Comparison of ENCODE assay signal across 29 cellular contexts in genomic region chr3:147832611-147833010, GRCh38.
"Had no signal": no experiment of that assay in that cellular context is flagged by ENCODE, and none has a peak within 500 bp of the region (broad histone marks: within the 10 kb centered on the region; RNA-seq: fewer than 3 reads in every experiment).

No MANE protein-coding gene starts in this region.

- H3K4me3 ChIP-seq: stomach, suprapubic skin, testis, thoracic aorta, thyroid gland, tibial artery, tibial nerve, transverse colon, upper lobe of left lung, upper lobe of right lung, uterus, vagina had no signal

- H3K4me1 Mint-ChIP-seq: stimulated activated effector memory CD8-positive, alpha-beta T cell treated with anti-CD3 and anti-CD28 coated beads, Interleukin-12 subunit alpha, Interleukin-12 subunit beta, amount 100 ng/mL, for 72 hours; stimulated activated memory B cell treated with anti-CD40 and anti-IgM and Interleukin-4, amounts not matched to agents 10 μg/mL and 1 μg/mL and 100 μg/mL, for 72 hours; stimulated activated naive B cell treated with anti-CD40 and anti-IgM and Interleukin-4, amounts not matched to agents 10 μg/mL and 1 μg/mL and 100 μg/mL, for 72 hours; stimulated activated naive CD8-positive, alpha-beta T cell treated with anti-CD3 and anti-CD28 coated beads, Interleukin-15, amount 100 ng/mL, for 72 hours had no signal

- FAIRE-seq: urothelium cell line had no signal

- ATAC-seq: stimulated activated effector memory CD8-positive, alpha-beta T cell treated with anti-CD3 and anti-CD28 coated beads, Interleukin-12 subunit alpha, Interleukin-12 subunit beta, amount 100 ng/mL, for 72 hours; stimulated activated memory B cell treated with anti-CD40 and anti-IgM and Interleukin-4, amounts not matched to agents 10 μg/mL and 1 μg/mL and 100 μg/mL, for 72 hours; stimulated activated naive B cell treated with anti-CD40 and anti-IgM and Interleukin-4, amounts not matched to agents 10 μg/mL and 1 μg/mL and 100 μg/mL, for 72 hours; stimulated activated naive CD8-positive, alpha-beta T cell treated with anti-CD3 and anti-CD28 coated beads, Interleukin-15, amount 100 ng/mL, for 72 hours; stimulated activated naive CD8-positive, alpha-beta T cell treated with anti-CD3 and anti-CD28 coated beads, Interleukin-15, Interleukin-2, amounts not matched to agents 100 U/mL and 50 U/mL, for 24 hours; upper lobe of right lung had no signal

- H3K27ac Mint-ChIP-seq: stimulated activated effector memory CD8-positive, alpha-beta T cell treated with anti-CD3 and anti-CD28 coated beads, Interleukin-12 subunit alpha, Interleukin-12 subunit beta, amount 100 ng/mL, for 72 hours; stimulated activated memory B cell treated with anti-CD40 and anti-IgM and Interleukin-4, amounts not matched to agents 10 μg/mL and 1 μg/mL and 100 μg/mL, for 72 hours; stimulated activated naive B cell treated with anti-CD40 and anti-IgM and Interleukin-4, amounts not matched to agents 10 μg/mL and 1 μg/mL and 100 μg/mL, for 72 hours; stimulated activated naive CD8-positive, alpha-beta T cell treated with anti-CD3 and anti-CD28 coated beads, Interleukin-15, amount 100 ng/mL, for 72 hours; stimulated activated naive CD8-positive, alpha-beta T cell treated with anti-CD3 and anti-CD28 coated beads, Interleukin-15, Interleukin-2, amounts not matched to agents 100 ng/mL and 50 ng/mL, for 24 hours; type B pancreatic cell had no signal

- H3K27me3 Mint-ChIP-seq: stimulated activated memory B cell treated with anti-CD40 and anti-IgM and Interleukin-4, amounts not matched to agents 10 μg/mL and 1 μg/mL and 100 μg/mL, for 72 hours; stimulated activated naive B cell treated with anti-CD40 and anti-IgM and Interleukin-4, amounts not matched to agents 10 μg/mL and 1 μg/mL and 100 μg/mL, for 72 hours; stimulated activated naive CD8-positive, alpha-beta T cell treated with anti-CD3 and anti-CD28 coated beads, Interleukin-15, amount 100 ng/mL, for 72 hours; stimulated activated naive CD8-positive, alpha-beta T cell treated with anti-CD3 and anti-CD28 coated beads, Interleukin-15, Interleukin-2, amounts not matched to agents 100 ng/mL and 50 ng/mL, for 24 hours; type B pancreatic cell had no signal

- DNase-seq: stimulated activated CD4-positive, alpha-beta T cell treated with anti-CD3 and anti-CD28 coated beads, Interleukin-2, amount 100 ng/mL, for 48 hours; stimulated activated CD4-positive, alpha-beta T cell treated with anti-CD3 and anti-CD28 coated beads, Interleukin-4, amount 100 ng/mL, for 1 hour; stimulated activated CD4-positive, alpha-beta T cell treated with anti-CD3 and anti-CD28 coated beads, Interleukin-4, amount 100 ng/mL, for 24 hours; stimulated activated CD4-positive, alpha-beta T cell treated with anti-CD3 and anti-CD28 coated beads, Interleukin-4, amount 100 ng/mL, for 4 hours; stimulated activated CD8-positive, alpha-beta memory T cell treated with anti-CD3 and anti-CD28 coated beads, Interleukin-4, amount 100 ng/mL, for 48 hours; stimulated activated naive B cell treated with anti-CD40 and anti-IgM and Interleukin-4, amounts not matched to agents 10 μg/mL and 1 μg/mL and 100 μg/mL, for 72 hours; stimulated activated naive CD4-positive, alpha-beta T cell; stimulated activated naive CD4-positive, alpha-beta T cell treated with Interleukin-2 at 50 U/mL for 16 hours; stimulated activated naive CD8-positive, alpha-beta T cell treated with anti-CD3 and anti-CD28 coated beads, Interleukin-15, amount 100 ng/mL, for 72 hours; stimulated activated naive CD8-positive, alpha-beta T cell treated with anti-CD3 and anti-CD28 coated beads, Interleukin-15, Interleukin-2, amounts not matched to agents 100 U/mL and 50 U/mL, for 24 hours; stomach; substantia nigra; testis; thyroid gland; tibial artery; transverse colon; trophoblast cell; upper lobe of left lung; upper lobe of right lung; uterus had no signal

- H3K4me1 ChIP-seq: stomach, suprapubic skin, testis, thyroid gland, tibial artery, tibial nerve, transverse colon, upper lobe of left lung, upper lobe of right lung, uterus, vagina had no signal

- H3K9me3 Mint-ChIP-seq: type B pancreatic cell had no signal

- H3K27ac ChIP-seq: stomach, suprapubic skin, testis, thoracic aorta, thyroid gland, tibial artery, tibial nerve, transverse colon, upper lobe of left lung, upper lobe of right lung, uterus, vagina had no signal

- H3K36me3 ChIP-seq: stomach, suprapubic skin, thoracic aorta, thyroid gland, tibial artery, tibial nerve, transverse colon, upper lobe of left lung, upper lobe of right lung, uterus, vagina had no signal

- H3K4me3 Mint-ChIP-seq: stimulated activated effector memory CD8-positive, alpha-beta T cell treated with anti-CD3 and anti-CD28 coated beads, Interleukin-12 subunit alpha, Interleukin-12 subunit beta, amount 100 ng/mL, for 72 hours; stimulated activated memory B cell treated with anti-CD40 and anti-IgM and Interleukin-4, amounts not matched to agents 10 μg/mL and 1 μg/mL and 100 μg/mL, for 72 hours; stimulated activated naive B cell treated with anti-CD40 and anti-IgM and Interleukin-4, amounts not matched to agents 10 μg/mL and 1 μg/mL and 100 μg/mL, for 72 hours; stimulated activated naive CD8-positive, alpha-beta T cell treated with anti-CD3 and anti-CD28 coated beads, Interleukin-15, amount 100 ng/mL, for 72 hours; stimulated activated naive CD8-positive, alpha-beta T cell treated with anti-CD3 and anti-CD28 coated beads, Interleukin-15, Interleukin-2, amounts not matched to agents 100 ng/mL and 50 ng/mL, for 24 hours; type B pancreatic cell had no signal

- H3K27me3 ChIP-seq: stomach, suprapubic skin, testis, thyroid gland, tibial artery, tibial nerve, transverse colon, upper lobe of left lung, upper lobe of right lung, uterus, vagina had no signal

- H3K36me3 Mint-ChIP-seq: stimulated activated effector memory CD8-positive, alpha-beta T cell treated with anti-CD3 and anti-CD28 coated beads, Interleukin-12 subunit alpha, Interleukin-12 subunit beta, amount 100 ng/mL, for 72 hours; stimulated activated memory B cell treated with anti-CD40 and anti-IgM and Interleukin-4, amounts not matched to agents 10 μg/mL and 1 μg/mL and 100 μg/mL, for 72 hours; stimulated activated naive B cell treated with anti-CD40 and anti-IgM and Interleukin-4, amounts not matched to agents 10 μg/mL and 1 μg/mL and 100 μg/mL, for 72 hours; type B pancreatic cell had no signal

- H3K9me3 ChIP-seq: stomach, suprapubic skin, testis, thoracic aorta, thyroid gland, tibial artery, tibial nerve, transverse colon, upper lobe of left lung, upper lobe of right lung, uterus, vagina had no signal
